Comparison of ENCODE assay signal across 12 cellular contexts in the genomic region with DNA sequence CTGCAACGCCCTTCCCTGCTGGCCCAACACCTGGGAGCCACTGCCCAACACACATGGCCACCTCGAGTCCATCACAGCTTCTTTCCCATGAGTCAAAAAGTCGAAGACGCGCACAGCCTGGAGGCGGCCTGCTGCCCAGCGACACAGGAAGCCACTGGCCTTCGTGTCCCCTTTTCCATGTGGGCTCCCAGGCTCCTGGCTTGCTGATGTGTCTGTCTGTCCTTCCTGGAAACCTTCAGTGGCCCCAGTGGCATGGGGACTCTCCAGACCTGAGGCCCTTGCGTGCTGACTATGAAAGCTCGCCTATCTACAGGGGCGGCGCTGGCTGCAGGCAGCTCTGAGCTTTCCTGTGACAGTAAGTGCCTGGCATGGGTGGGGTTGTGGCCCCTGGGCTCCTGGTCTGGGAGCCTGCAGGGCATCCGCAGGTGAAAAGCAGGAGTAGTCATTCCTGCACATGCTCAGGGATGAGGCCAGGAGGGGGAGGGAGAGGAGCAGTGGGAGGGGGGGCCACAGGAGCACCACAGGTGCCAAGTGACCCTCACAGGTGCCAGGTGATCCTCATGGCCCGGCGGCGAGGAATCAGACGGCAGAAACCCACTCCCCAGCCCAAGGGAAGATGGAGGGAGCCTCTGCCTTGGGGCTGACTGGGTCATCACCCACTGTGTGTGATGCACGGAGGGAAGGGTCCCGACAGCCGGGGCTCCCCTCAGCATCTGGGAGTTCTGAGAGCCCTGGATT. TPM values are rescaled to one million over a fixed set of nuclear protein-coding genes. Genes with fewer than 3 reads are reported as not detected.
DNase-seq lines count a peak whose midpoint lies in the region; ATAC-seq and TF ChIP-seq lines count a peak whose summit lies in the region.
"Had no signal": no experiment of that assay in that cellular context is flagged by ENCODE, and none has a peak within 500 bp of the region (broad histone marks: within the 10 kb centered on the region; RNA-seq: fewer than 3 reads in every experiment).

No MANE protein-coding gene starts in this region.

- H3K4me1 ChIP-seq in RWPE2 (ENCODE audit: insufficient read depth, poor library complexity, severe bottlenecking) (peaks cover 55% of the 10 kb centered on the region), right cardiac atrium (ENCODE audit: control insufficient read depth, insufficient read depth, low read length) (peaks cover 55% of the 10 kb centered on the region), skeletal muscle tissue (ENCODE audit: control insufficient read depth in 3 of 3, insufficient read depth in 3 of 3, low read length in 3 of 3) (peaks cover 98 to 99% (median 99%) of the 10 kb centered on the region in 3 donors)

- POLR2A ChIA-PET in AG04450 (lab: Yijun Ruan, JAX) (no interaction called here), GM10248 (lab: Yijun Ruan, JAX) (no interaction called here)

- WGBS in right cardiac atrium = 84% methylated on average over 20 of the region's 20 CpGs

- ATAC-seq in RWPE2 (ENCODE audit: low read depth) = no peak
- no peak for ATAC-seq in right cardiac atrium

- DNase-seq in AG04450 (ENCODE audit: low read depth, low spot score) (no peak), RWPE2 (ENCODE audit: low spot score) (peak; percentile 46), right cardiac atrium (no peak), NCI-H1694 (lab: John Stamatoyannopoulos, UW) (no peak), occipital lobe (lab: John Stamatoyannopoulos, UW) (no peak), cerebellum (ENCODE audit: low spot score) (no peak), GM10248 (ENCODE audit: extremely low spot score) (no peak)
- DNase-seq: CD4-positive, CD25-positive, alpha-beta regulatory T cell; cerebellar nuclear complex; NCI-H2171 treated with DMSO at 0.1 percent for 48 hours; WERI-Rb-1 had no signal

- H3K4me3 ChIP-seq in AG04450 (ENCODE audit: low read depth, low read length) (no peak overlapping the region), RWPE2 (ENCODE audit: severe bottlenecking) (no peak overlapping the region), right cardiac atrium (ENCODE audit: low read length) (no peak overlapping the region), skeletal muscle tissue (ENCODE audit: low read length in 3 of 3) (peak overlapping the region in 2 of 3 donors; percentile 5 to 22)

- peaks cover 3% of the 10 kb centered on the region; the same call in 1 of the 2 replicates for H3K36me3 ChIP-seq in RWPE2 (ENCODE audit: low read depth)
- H3K36me3 ChIP-seq in skeletal muscle tissue (ENCODE audit: control insufficient read depth in 3 of 3, insufficient read depth in 3 of 3, low read length in 3 of 3) = no peaks in the 10 kb centered on the region

- CTCF ChIA-PET in AG04450 (lab: Charles Lee) = interaction anchor here (0.6 to 2.9 kb wide), 3 partner anchors 20 to 28 kb away, joined by 3 to 12 read pairs (median 3); partner anchors contain the start of gene SH3GL1
- CTCF ChIA-PET in GM10248 (lab: Yijun Ruan, JAX) = interaction anchor here (0.6 to 0.9 kb wide), 4 partner anchors 10 to 27 kb away, joined by 3 to 4 read pairs (median 3); partner anchors contain the start of gene SH3GL1

- H3K27me3 ChIP-seq in AG04450 (ENCODE audit: control insufficient read depth, insufficient read depth, low read length) (no peaks in the 10 kb centered on the region), RWPE2 (ENCODE audit: insufficient read depth, poor library complexity, severe bottlenecking) (no peaks in the 10 kb centered on the region), right cardiac atrium (ENCODE audit: control insufficient read depth, insufficient read depth) (no peaks in the 10 kb centered on the region), skeletal muscle tissue (ENCODE audit: control insufficient read depth in 3 of 3, insufficient read depth in 3 of 3, low read length in 3 of 3) (no peaks in the 10 kb centered on the region)

- H3K9me3 ChIP-seq in AG04450 (ENCODE audit: control insufficient read depth, insufficient read depth, low read length) = no peaks in the 10 kb centered on the region; the same call in 1 of the 2 replicates
- H3K9me3 ChIP-seq in RWPE2 (ENCODE audit: severe bottlenecking) = no peaks in the 10 kb centered on the region
- no peaks in the 10 kb centered on the region for H3K9me3 ChIP-seq in right cardiac atrium (ENCODE audit: control insufficient read depth, low read length)
- H3K9me3 ChIP-seq in skeletal muscle tissue (ENCODE audit: control insufficient read depth in 3 of 3, low read length in 3 of 3) = no peaks in the 10 kb centered on the region

- H3K9ac ChIP-seq in skeletal muscle tissue (ENCODE audit: low read depth in 1 of 3, low read length in 3 of 3) = peak overlapping the region; percentile 43 to 69 (median 68)

- H3K27ac ChIP-seq in AG04450 (ENCODE audit: low read depth, low read length) = peak overlapping the region; percentile 11
- H3K27ac ChIP-seq in RWPE2 (ENCODE audit: poor library complexity, severe bottlenecking) = peak overlapping the region; percentile 90
- peak overlapping the region; percentile 90 for H3K27ac ChIP-seq in right cardiac atrium (ENCODE audit: low read length)
- peak overlapping the region; percentile 89 for H3K27ac ChIP-seq in skeletal muscle tissue (ENCODE audit: low read depth, low read length)
- H3K27ac ChIP-seq: WERI-Rb-1 had no signal

- TF ChIP-seq CTCF in AG04450 (IDR thresholded peaks at IDR 0.05; ENCODE audit: low read depth, low read length) (no peak), RWPE2 (IDR thresholded peaks at IDR 0.05; ENCODE audit: poor library complexity, severe bottlenecking) (no peak), GM10248 (IDR thresholded peaks at IDR 0.05; ENCODE audit: control extremely low read depth, extremely low read depth, low read depth, missing control alignments) (no peak)

- intact Hi-C loops in right cardiac atrium (cut with DNase I) = no loop called here

RNA-seq across cellular contexts. Expression of gene SH3GL1, which starts 27.5 kb away (rescaled TPM):
- polyA plus RNA-seq in AG04450 (2011; rRNA removed) (40.2 and 57.9 TPM in 2 replicates), right cardiac atrium (27.7 TPM)
- polyA minus RNA-seq in AG04450 (2011; rRNA and poly(A)+ RNA removed) = 34.1 and 38.5 TPM in 2 replicates
- total RNA-seq in right cardiac atrium (10 to 100 TPM; 26.3 to 40.3 (median 31.8) TPM), skeletal muscle tissue (16.2 TPM), occipital lobe (15.3 TPM), cerebellum (21.3 TPM)

RNA-seq across cellular contexts. Expression of gene MPND, which starts 29.4 kb away (rescaled TPM):
- 5.1 and 6.5 TPM in 2 replicates for polyA plus RNA-seq in AG04450 (2011; rRNA removed)
- polyA minus RNA-seq in AG04450 (2011; rRNA and poly(A)+ RNA removed) = 6.7 TPM in 2 replicates
- total RNA-seq in right cardiac atrium = 10 to 100 TPM; 22.8 to 25.8 (median 25.2) TPM
- 24.9 TPM for polyA plus RNA-seq in right cardiac atrium
- 5.7 TPM for total RNA-seq in skeletal muscle tissue
- 11.5 TPM for total RNA-seq in occipital lobe
- total RNA-seq in cerebellum = 11.3 TPM

RNA-seq across cellular contexts. Expression of gene CHAF1A, which starts 29.6 kb away (rescaled TPM):
- 5.0 and 6.0 TPM in 2 replicates for polyA plus RNA-seq in AG04450 (2011; rRNA removed)
- 5.1 and 6.6 TPM in 2 replicates for polyA minus RNA-seq in AG04450 (2011; rRNA and poly(A)+ RNA removed)
- total RNA-seq in right cardiac atrium = 1 to 10 TPM; 5.4 to 7.7 (median 6.2) TPM
- polyA plus RNA-seq in right cardiac atrium = 4.3 TPM
- total RNA-seq in skeletal muscle tissue = 6.3 TPM
- 6.2 TPM for total RNA-seq in occipital lobe
- total RNA-seq in cerebellum = 13.4 TPM

RNA-seq across cellular contexts. Expression of gene STAP2, which starts 34.2 kb away (rescaled TPM):
- polyA plus RNA-seq in AG04450 (2011; rRNA removed) = 5.3 and 7.4 TPM in 2 replicates
- 5.3 and 7.5 TPM in 2 replicates for polyA minus RNA-seq in AG04450 (2011; rRNA and poly(A)+ RNA removed)
- total RNA-seq in right cardiac atrium = 10 to 100 TPM in 3 of 4 donors, 1 to 10 TPM in 1; 6.7 to 13.9 (median 11.3) TPM
- polyA plus RNA-seq in right cardiac atrium = 7.8 TPM
- 5.2 TPM for total RNA-seq in skeletal muscle tissue
- total RNA-seq in occipital lobe = 2.8 TPM
- total RNA-seq in cerebellum = 1.5 TPM

Comparison
In these comparisons a context has a peak if more than half of its experiments do, and no peak if none do; other contexts are left out.
1. H3K27ac ChIP-seq: peak in every context shown above with its lines; median percentile 90 in RWPE2; 90 in right cardiac atrium; 89 in skeletal muscle tissue; 11 in AG04450.
2. H3K4me3 ChIP-seq: peak in skeletal muscle tissue (2 of 3); none in AG04450 (single experiment), RWPE2 (single experiment) and right cardiac atrium (single experiment).